ENCODE assay signal across 19 cellular contexts in the genomic region with DNA sequence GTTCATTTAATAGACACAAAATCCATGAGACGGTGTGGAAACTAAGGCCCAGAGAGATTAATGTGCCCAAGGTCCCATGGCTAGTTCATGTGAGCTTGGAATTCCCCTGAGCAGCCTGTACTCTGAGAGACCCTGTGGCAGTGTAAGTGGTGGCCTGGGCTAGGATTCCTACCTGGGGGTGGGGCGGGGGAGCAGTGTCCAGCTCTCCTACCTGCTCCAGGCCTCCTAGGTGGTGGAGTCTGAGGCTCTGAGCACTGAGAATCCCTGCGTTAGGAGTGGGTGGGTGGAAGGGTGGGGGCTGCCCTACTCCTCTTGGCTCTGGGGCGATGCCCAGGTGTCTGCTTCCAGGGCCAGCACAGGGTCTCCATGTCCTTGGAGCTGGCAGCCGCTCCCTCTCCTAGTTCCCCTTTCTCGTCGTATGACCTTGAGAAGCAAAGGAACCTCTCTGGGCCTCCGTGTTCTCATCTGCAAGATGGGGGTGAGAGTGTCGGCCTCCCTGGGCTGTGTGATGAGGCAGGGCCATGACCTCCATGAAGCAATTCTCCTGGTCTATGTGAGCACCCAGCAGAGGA. TPM values are rescaled to one million over a fixed set of nuclear protein-coding genes. Genes with fewer than 3 reads are reported as not detected.
DNase-seq lines count a peak whose midpoint lies in the region; ATAC-seq and TF ChIP-seq lines count a peak whose summit lies in the region.
"Had no signal": no experiment of that assay in that cellular context is flagged by ENCODE, and none has a peak within 500 bp of the region (broad histone marks: within the 10 kb centered on the region; RNA-seq: fewer than 3 reads in every experiment).

No MANE protein-coding gene starts in this region.

- ATAC-seq in right cardiac atrium = no peak
- no peak for ATAC-seq in left ventricle myocardium superior
- no peak for ATAC-seq in GM18511 (IDR thresholded peaks at IDR 0.05; ENCODE audit: unreplicated experiment)
- no peak for ATAC-seq in effector memory CD8-positive, alpha-beta T cell (replicated peaks)

- H3K27ac Mint-ChIP-seq in chondrocyte (ENCODE audit: unreplicated experiment) (no peak overlapping the region), neural crest cell (ENCODE audit: unreplicated experiment) (peak overlapping the region; percentile 96)
- H3K27ac Mint-ChIP-seq in effector memory CD8-positive, alpha-beta T cell = no peak overlapping the region
- H3K27ac Mint-ChIP-seq: activated CD4-positive, alpha-beta memory T cell treated with anti-CD3 and anti-CD28 coated beads for 36 hours; activated T-helper 1 cell treated with anti-CD3 and anti-CD28 coated beads, Interleukin-12 subunit alpha, Interleukin-12 subunit beta, Interleukin-2, Interleukin-4 antibody, amounts not matched to agents 30 ng/mL and 10 ng/mL and 1 ng/mL, durations not matched to agents 14 hours and 24 hours and 36 hours; stimulated activated effector memory CD8-positive, alpha-beta T cell treated with anti-CD3 and anti-CD28 coated beads, Interleukin-12 subunit alpha, Interleukin-12 subunit beta, amount 100 ng/mL, for 72 hours had no signal

- TF ChIP-seq CTCF in chondrocyte (IDR thresholded peaks at IDR 0.05) (no peak), neural crest cell (conservative IDR thresholded peaks at IDR 0.05) (no peak)

- no peak overlapping the region for H3K27ac ChIP-seq in right cardiac atrium (ENCODE audit: low read length)
- H3K27ac ChIP-seq: foreskin keratinocyte, SK-N-MC had no signal

- H3K27me3 ChIP-seq in right cardiac atrium (ENCODE audit: control insufficient read depth, insufficient read depth) = no peaks in the 10 kb centered on the region
- H3K27me3 ChIP-seq: foreskin keratinocyte had no signal

- H3K4me1 ChIP-seq in right cardiac atrium (ENCODE audit: control insufficient read depth, insufficient read depth, low read length) = no peaks in the 10 kb centered on the region

- H3K9me3 Mint-ChIP-seq in chondrocyte (ENCODE audit: low read depth) (no peaks in the 10 kb centered on the region), neural crest cell (no peaks in the 10 kb centered on the region)
- no peaks in the 10 kb centered on the region for H3K9me3 Mint-ChIP-seq in effector memory CD8-positive, alpha-beta T cell
- H3K9me3 Mint-ChIP-seq: activated CD4-positive, alpha-beta memory T cell treated with anti-CD3 and anti-CD28 coated beads for 36 hours; activated T-helper 1 cell treated with anti-CD3 and anti-CD28 coated beads, Interleukin-12 subunit alpha, Interleukin-12 subunit beta, Interleukin-2, Interleukin-4 antibody, amounts not matched to agents 30 ng/mL and 10 ng/mL and 1 ng/mL, durations not matched to agents 14 hours and 24 hours and 36 hours; stimulated activated effector memory CD8-positive, alpha-beta T cell treated with anti-CD3 and anti-CD28 coated beads, Interleukin-12 subunit alpha, Interleukin-12 subunit beta, amount 100 ng/mL, for 72 hours had no signal

- DNase-seq in right cardiac atrium (peak in 2 of 3 donors; percentile 47 to 48), left ventricle myocardium superior (no peak), chondrocyte (ENCODE audit: low spot score) (peak; percentile 68), neural crest cell (ENCODE audit: low read depth, low spot score) (no peak), SW 1271 (lab: John Stamatoyannopoulos, UW) (no peak), SHP77 treated with DMSO at 0.1 percent for 48 hours (lab: John Stamatoyannopoulos, UW) (no peak)
- no peak for DNase-seq in effector memory CD8-positive, alpha-beta T cell
- DNase-seq: amniotic stem cell, midbrain, NCI-H1694, NCI-H446 treated with DMSO at 0.1 percent for 48 hours had no signal

- peaks cover 28% of the 10 kb centered on the region for H3K4me1 Mint-ChIP-seq in chondrocyte (ENCODE audit: low read depth)
- H3K4me1 Mint-ChIP-seq in neural crest cell = peaks cover 27% of the 10 kb centered on the region
- peaks cover 0 to 7% of the 10 kb centered on the region in 2 donors for H3K4me1 Mint-ChIP-seq in effector memory CD8-positive, alpha-beta T cell (ENCODE audit: low read depth in 2 of 2)

- no peaks in the 10 kb centered on the region for H3K27me3 Mint-ChIP-seq in chondrocyte (ENCODE audit: low read depth)
- no peaks in the 10 kb centered on the region for H3K27me3 Mint-ChIP-seq in neural crest cell (ENCODE audit: low read depth)
- peaks cover 0 to 17% of the 10 kb centered on the region in 2 donors for H3K27me3 Mint-ChIP-seq in effector memory CD8-positive, alpha-beta T cell
- H3K27me3 Mint-ChIP-seq: activated CD4-positive, alpha-beta memory T cell treated with anti-CD3 and anti-CD28 coated beads for 36 hours had no signal

- H3K4me3 ChIP-seq in right cardiac atrium (ENCODE audit: low read length) = no peak overlapping the region
- H3K4me3 ChIP-seq: SK-N-MC had no signal

- H3K4me3 Mint-ChIP-seq in chondrocyte (ENCODE audit: unreplicated experiment) = no peak overlapping the region
- H3K4me3 Mint-ChIP-seq in neural crest cell = peak overlapping the region; percentile 56
- no peak overlapping the region for H3K4me3 Mint-ChIP-seq in effector memory CD8-positive, alpha-beta T cell
- H3K4me3 Mint-ChIP-seq: activated CD4-positive, alpha-beta memory T cell treated with anti-CD3 and anti-CD28 coated beads for 36 hours; activated T-helper 1 cell treated with anti-CD3 and anti-CD28 coated beads, Interleukin-12 subunit alpha, Interleukin-12 subunit beta, Interleukin-2, Interleukin-4 antibody, amounts not matched to agents 30 ng/mL and 10 ng/mL and 1 ng/mL, durations not matched to agents 14 hours and 24 hours and 36 hours; stimulated activated effector memory CD8-positive, alpha-beta T cell treated with anti-CD3 and anti-CD28 coated beads, Interleukin-12 subunit alpha, Interleukin-12 subunit beta, amount 100 ng/mL, for 72 hours had no signal

- no peaks in the 10 kb centered on the region for H3K9me3 ChIP-seq in right cardiac atrium (ENCODE audit: control insufficient read depth, low read length)

- H3K36me3 Mint-ChIP-seq in chondrocyte (ENCODE audit: low read depth) = no peaks in the 10 kb centered on the region
- H3K36me3 Mint-ChIP-seq in neural crest cell (ENCODE audit: low read depth) = no peaks in the 10 kb centered on the region
- H3K36me3 Mint-ChIP-seq in effector memory CD8-positive, alpha-beta T cell (ENCODE audit: insufficient read depth) = no peaks in the 10 kb centered on the region
- H3K36me3 Mint-ChIP-seq: activated CD4-positive, alpha-beta memory T cell treated with anti-CD3 and anti-CD28 coated beads for 36 hours; stimulated activated effector memory CD8-positive, alpha-beta T cell treated with anti-CD3 and anti-CD28 coated beads, Interleukin-12 subunit alpha, Interleukin-12 subunit beta, amount 100 ng/mL, for 72 hours had no signal

- intact Hi-C loops in right cardiac atrium (cut with DNase I) = no loop called here
- intact Hi-C loops in left ventricle myocardium superior (cut with micrococcal nuclease) = no loop called here

- 84% methylated on average over 9 of the region's 9 CpGs for WGBS in right cardiac atrium

RNA-seq across cellular contexts. Expression of a gene that starts 2.5 kb away (rescaled TPM):
- 10 to 100 TPM; 10.8 to 22.0 (median 15.6) TPM for total RNA-seq in right cardiac atrium
- polyA plus RNA-seq in right cardiac atrium = 30.2 TPM
- 21.2 TPM for total RNA-seq in left ventricle myocardium superior
- total RNA-seq in chondrocyte = 1.2 to 2.2 TPM (median 1.5 TPM) in 3 replicates
- total RNA-seq in neural crest cell = 7.8 and 8.2 TPM in 2 replicates
- total RNA-seq: activated CD4-positive, alpha-beta memory T cell treated with anti-CD3 and anti-CD28 coated beads for 36 hours had no signal

RNA-seq across cellular contexts. Expression of a gene that starts 3.5 kb away (rescaled TPM):
- total RNA-seq in right cardiac atrium (10 to 100 TPM; 32.4 to 65.5 (median 42.5) TPM), left ventricle myocardium superior (31.3 TPM), chondrocyte (0.31 to 0.92 TPM (median 0.40 TPM) in 3 replicates), neural crest cell (0.27 and 0.40 TPM in 2 replicates)
- polyA plus RNA-seq in right cardiac atrium = 19.8 TPM
- total RNA-seq: activated CD4-positive, alpha-beta memory T cell treated with anti-CD3 and anti-CD28 coated beads for 36 hours; activated T-helper 1 cell treated with anti-CD3 and anti-CD28 coated beads, Interleukin-12 subunit alpha, Interleukin-12 subunit beta, Interleukin-2, Interleukin-4 antibody, amounts not matched to agents 30 ng/mL and 10 ng/mL and 1 ng/mL, durations not matched to agents 14 hours and 24 hours and 36 hours had no signal

RNA-seq across cellular contexts. Expression of a gene that starts 7.3 kb away (rescaled TPM):
- 100 to 1,000 TPM in 1 of 4 donors, 10 to 100 TPM in 3; 69.0 to 122 (median 75.7) TPM for total RNA-seq in right cardiac atrium
- 215 TPM for polyA plus RNA-seq in right cardiac atrium
- total RNA-seq in left ventricle myocardium superior = 41.8 TPM
- 0.54 to 0.65 TPM in 2 of 3 replicates, not detected in the other for total RNA-seq in chondrocyte
- not detected in 2 replicates for total RNA-seq in neural crest cell
- total RNA-seq: activated CD4-positive, alpha-beta memory T cell treated with anti-CD3 and anti-CD28 coated beads for 36 hours; activated T-helper 1 cell treated with anti-CD3 and anti-CD28 coated beads, Interleukin-12 subunit alpha, Interleukin-12 subunit beta, Interleukin-2, Interleukin-4 antibody, amounts not matched to agents 30 ng/mL and 10 ng/mL and 1 ng/mL, durations not matched to agents 14 hours and 24 hours and 36 hours had no signal

RNA-seq across cellular contexts. Expression of a gene that starts 59.1 kb away (rescaled TPM):
- total RNA-seq in right cardiac atrium (not detected), left ventricle myocardium superior (not detected), chondrocyte (not detected in 3 replicates), neural crest cell (not detected in 2 replicates)
- not detected for polyA plus RNA-seq in right cardiac atrium
- total RNA-seq: activated CD4-positive, alpha-beta memory T cell treated with anti-CD3 and anti-CD28 coated beads for 36 hours; activated T-helper 1 cell treated with anti-CD3 and anti-CD28 coated beads, Interleukin-12 subunit alpha, Interleukin-12 subunit beta, Interleukin-2, Interleukin-4 antibody, amounts not matched to agents 30 ng/mL and 10 ng/mL and 1 ng/mL, durations not matched to agents 14 hours and 24 hours and 36 hours; skeletal muscle tissue; ureter had no signal

Comparison
In these comparisons a context has a peak if more than half of its experiments do, and no peak if none do; other contexts are left out.
1. DNase-seq: peak in right cardiac atrium (2 of 3) and chondrocyte (single experiment); none in left ventricle myocardium superior (single experiment), neural crest cell (single experiment), SW 1271 (0 of 2), SHP77 treated with DMSO at 0.1 percent for 48 hours (single experiment) and effector memory CD8-positive, alpha-beta T cell (0 of 3).
2. RNA of a gene that starts 3.5 kb away (total RNA-seq): 32.4 to 65.5 TPM in right cardiac atrium and 31.3 TPM in left ventricle myocardium superior (single experiment); 0.31 to 0.92 TPM in chondrocyte and 0.27 to 0.40 TPM in neural crest cell; every median in the first group is over 10 times any median in the second.
3. RNA of a gene that starts 7.3 kb away (total RNA-seq): 69.0 to 122 TPM in right cardiac atrium and 41.8 TPM in left ventricle myocardium superior (single experiment); 0.54 to 0.65 TPM in chondrocyte and not detected in neural crest cell; every median in the first group is over 10 times any median in the second.